ENCODE assay signal across 8 cellular contexts in genomic region chr5:139651502-139651862, GRCh38. TPM values are rescaled to one million over a fixed set of nuclear protein-coding genes. Genes with fewer than 3 reads are reported as not detected.
DNase-seq lines count a peak whose midpoint lies in the region; ATAC-seq and TF ChIP-seq lines count a peak whose summit lies in the region.

No MANE protein-coding gene starts in this region.

- peaks cover 0 to 17% (median 3%) of the 10 kb centered on the region in 7 donors for H3K9me3 Mint-ChIP-seq in CD14-positive monocyte

- H3K27me3 ChIP-seq in duodenal mucosa (ENCODE audit: control insufficient read depth in 1 of 2, insufficient read depth in 2 of 2, low read length in 2 of 2) (no peaks in the 10 kb centered on the region), neuron (ENCODE audit: insufficient read depth, low read length) (no peaks in the 10 kb centered on the region)

- peaks cover 21 to 33% of the 10 kb centered on the region in 2 donors for H3K36me3 Mint-ChIP-seq in CD14-positive monocyte

- peak overlapping the region in 3 of 7 donors; percentile 36 to 66 (median 60) for H3K27ac Mint-ChIP-seq in CD14-positive monocyte

- H3K4me1 ChIP-seq in duodenal mucosa (ENCODE audit: control insufficient read depth in 1 of 2, insufficient read depth in 2 of 2, low read length in 2 of 2) (peaks cover 51 to 68% of the 10 kb centered on the region in 2 donors), neuron (ENCODE audit: insufficient read depth, low read length) (peaks cover 73% of the 10 kb centered on the region)

- H3K4me3 Mint-ChIP-seq in CD14-positive monocyte, result peak overlapping the region; percentile 99 to 100

- peak overlapping the region; percentile 42 for H3K27ac ChIP-seq in duodenal mucosa (ENCODE audit: low read depth, low read length)

- H2AFZ ChIP-seq in neuron (ENCODE audit: low read depth, low read length), result no peak overlapping the region

- no peak overlapping the region for H3K9ac ChIP-seq in duodenal mucosa (ENCODE audit: low read depth in 1 of 2, low read length in 2 of 2)

- peak overlapping the region in 1 of 2 donors; percentile 2 for H3K4me3 ChIP-seq in duodenal mucosa (ENCODE audit: low read depth in 1 of 2, low read length in 2 of 2)
- H3K4me3 ChIP-seq in neuron (ENCODE audit: low read length), result peak overlapping the region; percentile 95

- TF ChIP-seq CTCF in CD14-positive monocyte (IDR thresholded peaks at IDR 0.05), result no peak

- H3K27me3 Mint-ChIP-seq in CD14-positive monocyte (ENCODE audit: low read depth in 3 of 3), result peaks cover 43 to 78% (median 53%) of the 10 kb centered on the region in 3 donors

- H3K36me3 ChIP-seq in duodenal mucosa (ENCODE audit: control insufficient read depth in 1 of 2, insufficient read depth in 2 of 2, low read length in 2 of 2), result no peaks in the 10 kb centered on the region
- no peaks in the 10 kb centered on the region for H3K36me3 ChIP-seq in neuron (ENCODE audit: insufficient read depth, low read length)

- H3K4me1 Mint-ChIP-seq in CD14-positive monocyte, result peaks cover 66% of the 10 kb centered on the region

- DNase-seq in CD14-positive monocyte (ENCODE audit: low spot score), result no peak
- DNase-seq in M059J (ENCODE audit: low read depth), result peak; percentile 61
- DNase-seq in kidney glomerular epithelial cell (lab: John Stamatoyannopoulos, UW), result no peak
- no peak for DNase-seq in NCI-H1694 treated with DMSO at 0.1 percent for 48 hours (lab: John Stamatoyannopoulos, UW)
- no peak for DNase-seq in head of caudate nucleus

- intact Hi-C loops in CD14-positive monocyte (cut with micrococcal nuclease) (loop anchor here in 1 of 2 donors (2.0 kb wide), 1 partner anchor 13 kb away; no protein-coding TSS in a partner anchor), head of caudate nucleus (cut with DNase I) (no loop called here)

- ATAC-seq in GM19328 (IDR thresholded peaks at IDR 0.05; ENCODE audit: unreplicated experiment), result no peak

- H3K9me3 ChIP-seq in duodenal mucosa (ENCODE audit: control insufficient read depth in 1 of 2, low read length in 2 of 2) (no peaks in the 10 kb centered on the region), neuron (ENCODE audit: low read length) (no peaks in the 10 kb centered on the region)

RNA-seq across cellular contexts. Expression of gene CXXC5, which starts 3.3 kb away (rescaled TPM):
- 10 to 100 TPM; 33.7 to 37.2 TPM for polyA plus RNA-seq in CD14-positive monocyte
- 78.6 and 122 TPM in 2 replicates for total RNA-seq in M059J (2014; rRNA removed; shearing (Covaris generic))
